9 cellular contexts compared by ENCODE assay signal in the genomic region with DNA sequence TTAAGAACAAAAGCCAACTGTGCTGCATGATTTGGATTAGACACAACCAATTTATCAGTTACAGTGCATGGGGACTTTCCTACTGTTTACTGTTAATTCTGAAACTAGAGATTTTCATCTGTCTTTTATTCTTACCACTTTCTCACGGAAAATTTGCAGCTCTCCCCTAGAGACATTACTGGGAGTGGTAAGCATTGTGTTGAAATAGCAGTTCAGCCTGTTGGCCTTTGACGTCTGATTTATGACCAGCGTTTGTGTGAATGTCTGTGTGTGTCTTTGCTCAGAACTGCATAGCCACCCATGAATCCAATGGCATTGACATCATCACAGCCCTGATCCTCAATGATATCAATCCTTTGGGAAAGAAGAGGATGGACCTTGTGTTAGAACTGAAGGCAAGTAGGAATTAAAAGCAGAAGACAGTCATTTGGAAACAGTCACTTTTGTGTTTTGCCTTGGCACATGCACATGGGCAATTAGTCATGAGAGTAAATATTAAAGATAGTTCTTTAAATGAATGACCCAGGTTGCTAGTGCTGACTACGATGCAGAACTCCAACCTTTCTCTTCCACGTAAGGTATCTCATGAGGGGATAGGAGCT.
DNase-seq lines count a peak whose midpoint lies in the region; ATAC-seq and TF ChIP-seq lines count a peak whose summit lies in the region.
"Had no signal": no experiment of that assay in that cellular context is flagged by ENCODE, and none has a peak within 500 bp of the region (broad histone marks: within the 10 kb centered on the region; RNA-seq: fewer than 3 reads in every experiment).

No MANE protein-coding gene starts in this region.

- H4K8ac ChIP-seq in mesenchymal stem cell (ENCODE audit: low read length) = no peak overlapping the region

- H3K27ac Mint-ChIP-seq in activated CD4-positive, alpha-beta T cell treated with anti-CD3 and anti-CD28 coated beads, Interleukin-2, amount 10 ng/mL, durations not matched to agents 7 days and 5 days = peak overlapping the region; percentile 60
- peak overlapping the region; percentile 93 for H3K27ac Mint-ChIP-seq in activated CD8-positive, alpha-beta T cell treated with anti-CD3 and anti-CD28 coated beads for 36 hours
- H3K27ac Mint-ChIP-seq in naive thymus-derived CD8-positive, alpha-beta T cell = peak overlapping the region in 3 of 10 donors; percentile 1 to 31 (median 26)

- H3K4me3 ChIP-seq in mesenchymal stem cell (ENCODE audit: insufficient read depth in 1 of 2, low read depth in 1 of 2, low read length in 2 of 2) (no peak overlapping the region), ascending aorta (no peak overlapping the region)

- no peak overlapping the region for H2BK120ac ChIP-seq in mesenchymal stem cell (ENCODE audit: low read depth, low read length)

- no peak overlapping the region for H3K4me2 ChIP-seq in mesenchymal stem cell (ENCODE audit: low read length, poor library complexity, severe bottlenecking)

- no peak overlapping the region for H2AFZ ChIP-seq in mesenchymal stem cell (ENCODE audit: low read depth, low read length)

- no peaks in the 10 kb centered on the region for H3K27me3 ChIP-seq in mesenchymal stem cell (ENCODE audit: control insufficient read depth in 1 of 2, insufficient read depth in 1 of 2, low read length in 2 of 2)
- H3K27me3 ChIP-seq in ascending aorta = no peaks in the 10 kb centered on the region

- intact Hi-C loops in activated CD8-positive, alpha-beta T cell treated with anti-CD3 and anti-CD28 coated beads for 36 hours (cut with micrococcal nuclease) = loop anchor here (2.0 kb wide), 1 partner anchor 36 kb away; no protein-coding TSS in a partner anchor
- intact Hi-C loops in ascending aorta (cut with DNase I) = no loop called here

- H3K79me1 ChIP-seq in mesenchymal stem cell (replicated peaks; ENCODE audit: low read length, poor library complexity, severe bottlenecking) = no peaks in the 10 kb centered on the region

- 90% methylated on average over 4 of the region's 5 CpGs for WGBS in mesenchymal stem cell

- H2BK5ac ChIP-seq in mesenchymal stem cell (ENCODE audit: low read depth, low read length, poor library complexity, severe bottlenecking) = no peak overlapping the region

- H3K4me1 ChIP-seq in mesenchymal stem cell (ENCODE audit: control insufficient read depth, insufficient read depth, low read depth, low read length) (peaks cover 2% of the 10 kb centered on the region), ascending aorta (peaks cover 0 to 12% of the 10 kb centered on the region in 2 donors)

- no peak for TF ChIP-seq CTCF in activated CD8-positive, alpha-beta T cell treated with anti-CD3 and anti-CD28 coated beads for 36 hours (IDR thresholded peaks at IDR 0.05)
- TF ChIP-seq CTCF in ascending aorta (IDR thresholded peaks at IDR 0.05) = no peak

- DNase-seq in activated CD4-positive, alpha-beta T cell treated with anti-CD3 and anti-CD28 coated beads, Interleukin-2, amount 10 ng/mL, durations not matched to agents 7 days and 5 days = peak; percentile 8
- no peak for DNase-seq in activated CD4-positive, alpha-beta T cell treated with anti-CD3 and anti-CD28 coated beads for 4 hours
- peak; percentile 28 for DNase-seq in activated CD8-positive, alpha-beta T cell treated with anti-CD3 and anti-CD28 coated beads for 36 hours
- DNase-seq in mesenchymal stem cell (peak; percentile 65), iPS-NIHi7 (ENCODE audit: extremely low spot score) (no peak), ascending aorta (ENCODE audit: low spot score in 2 of 2) (no peak)
- DNase-seq in naive thymus-derived CD8-positive, alpha-beta T cell = no peak

- H3K4me3 Mint-ChIP-seq in activated CD4-positive, alpha-beta T cell treated with anti-CD3 and anti-CD28 coated beads, Interleukin-2, amount 10 ng/mL, durations not matched to agents 7 days and 5 days = no peak overlapping the region
- no peak overlapping the region for H3K4me3 Mint-ChIP-seq in activated CD8-positive, alpha-beta T cell treated with anti-CD3 and anti-CD28 coated beads for 36 hours
- H3K4me3 Mint-ChIP-seq in naive thymus-derived CD8-positive, alpha-beta T cell = no peak overlapping the region

- no peaks in the 10 kb centered on the region for H3K9me3 ChIP-seq in mesenchymal stem cell (ENCODE audit: control insufficient read depth, low read length)
- no peaks in the 10 kb centered on the region for H3K9me3 ChIP-seq in ascending aorta

- peaks cover 71% of the 10 kb centered on the region for H3K4me1 Mint-ChIP-seq in activated CD4-positive, alpha-beta T cell treated with anti-CD3 and anti-CD28 coated beads, Interleukin-2, amount 10 ng/mL, durations not matched to agents 7 days and 5 days
- peaks cover 49% of the 10 kb centered on the region for H3K4me1 Mint-ChIP-seq in activated CD8-positive, alpha-beta T cell treated with anti-CD3 and anti-CD28 coated beads for 36 hours (ENCODE audit: low read depth)
- peaks cover 0 to 8% (median 1%) of the 10 kb centered on the region in 4 donors for H3K4me1 Mint-ChIP-seq in naive thymus-derived CD8-positive, alpha-beta T cell

- H2BK15ac ChIP-seq in mesenchymal stem cell (ENCODE audit: low read depth, poor library complexity, severe bottlenecking) = no peak overlapping the region

- CTCF ChIA-PET in activated CD4-positive, alpha-beta T cell treated with anti-CD3 and anti-CD28 coated beads, Interleukin-2, amount 10 ng/mL, durations not matched to agents 7 days and 5 days (lab: Charles Lee) = interaction anchor here (1.1 to 4.4 kb wide), 9 partner anchors 10 to 427 kb away, joined by 3 to 17 read pairs (median 4); no protein-coding TSS in a partner anchor
- CTCF ChIA-PET in activated CD8-positive, alpha-beta T cell treated with anti-CD3 and anti-CD28 coated beads for 36 hours (lab: Charles Lee) = interaction anchor here (0.7 to 1.0 kb wide), 2 partner anchors 28 to 122 kb away, joined by 3 to 6 read pairs; no protein-coding TSS in a partner anchor

- H3K18ac ChIP-seq in mesenchymal stem cell (ENCODE audit: low read depth in 1 of 2, low read length in 2 of 2) = no peak overlapping the region

- H3K9ac ChIP-seq in mesenchymal stem cell (ENCODE audit: low read length) = no peak overlapping the region

- peak; percentile 78 for ATAC-seq in HG02943 (IDR thresholded peaks at IDR 0.05; ENCODE audit: low read depth, unreplicated experiment)
- ATAC-seq in activated CD8-positive, alpha-beta T cell treated with anti-CD3 and anti-CD28 coated beads for 36 hours = peak; percentile 82
- ATAC-seq in naive thymus-derived CD8-positive, alpha-beta T cell = no peak

- H3K36me3 Mint-ChIP-seq in activated CD4-positive, alpha-beta T cell treated with anti-CD3 and anti-CD28 coated beads, Interleukin-2, amount 10 ng/mL, durations not matched to agents 7 days and 5 days (ENCODE audit: low read depth) = peaks cover 66% of the 10 kb centered on the region
- H3K36me3 Mint-ChIP-seq in activated CD8-positive, alpha-beta T cell treated with anti-CD3 and anti-CD28 coated beads for 36 hours (ENCODE audit: low read depth) = peaks cover 51% of the 10 kb centered on the region
- peaks cover 6 to 70% (median 27%) of the 10 kb centered on the region in 3 donors for H3K36me3 Mint-ChIP-seq in naive thymus-derived CD8-positive, alpha-beta T cell

- H4K91ac ChIP-seq in mesenchymal stem cell (ENCODE audit: low read length) = no peak overlapping the region

- H3K9me3 Mint-ChIP-seq in activated CD4-positive, alpha-beta T cell treated with anti-CD3 and anti-CD28 coated beads, Interleukin-2, amount 10 ng/mL, durations not matched to agents 7 days and 5 days = peaks cover 6% of the 10 kb centered on the region
- H3K9me3 Mint-ChIP-seq in activated CD8-positive, alpha-beta T cell treated with anti-CD3 and anti-CD28 coated beads for 36 hours = no peaks in the 10 kb centered on the region
- H3K9me3 Mint-ChIP-seq in naive thymus-derived CD8-positive, alpha-beta T cell = no peaks in the 10 kb centered on the region

- POLR2A ChIA-PET in activated CD4-positive, alpha-beta T cell treated with anti-CD3 and anti-CD28 coated beads, Interleukin-2, amount 10 ng/mL, durations not matched to agents 7 days and 5 days (lab: Charles Lee) = no interaction called here
- POLR2A ChIA-PET in activated CD8-positive, alpha-beta T cell treated with anti-CD3 and anti-CD28 coated beads for 36 hours (lab: Charles Lee) = interaction anchor here (0.5 to 1.0 kb wide), 4 partner anchors 35 to 255 kb away, joined by 3 to 4 read pairs (median 3); no protein-coding TSS in a partner anchor
- POLR2A ChIA-PET in naive thymus-derived CD8-positive, alpha-beta T cell (lab: Charles Lee) = no interaction called here

- H3K27ac ChIP-seq in mesenchymal stem cell (ENCODE audit: low read length, poor library complexity, severe bottlenecking) (no peak overlapping the region), ascending aorta (peak overlapping the region in 1 of 2 donors; percentile 20)
- H3K27ac ChIP-seq: VCaP had no signal

- no peak overlapping the region for H3K14ac ChIP-seq in mesenchymal stem cell (ENCODE audit: low read length in 2 of 2)

- H2AK5ac ChIP-seq in mesenchymal stem cell (ENCODE audit: low read length, severe bottlenecking) = no peak overlapping the region

- H3K4ac ChIP-seq in mesenchymal stem cell (ENCODE audit: low read depth in 1 of 2, low read length in 2 of 2) = no peak overlapping the region

- no peaks in the 10 kb centered on the region for H3K27me3 Mint-ChIP-seq in activated CD4-positive, alpha-beta T cell treated with anti-CD3 and anti-CD28 coated beads, Interleukin-2, amount 10 ng/mL, durations not matched to agents 7 days and 5 days
- H3K27me3 Mint-ChIP-seq in activated CD8-positive, alpha-beta T cell treated with anti-CD3 and anti-CD28 coated beads for 36 hours = no peaks in the 10 kb centered on the region
- no peaks in the 10 kb centered on the region for H3K27me3 Mint-ChIP-seq in naive thymus-derived CD8-positive, alpha-beta T cell

- no peak overlapping the region for H2BK12ac ChIP-seq in mesenchymal stem cell (ENCODE audit: low read length in 2 of 2)

- no peaks in the 10 kb centered on the region for H3K36me3 ChIP-seq in mesenchymal stem cell (ENCODE audit: control insufficient read depth in 1 of 2, insufficient read depth in 2 of 2, low read depth in 1 of 2, low read length in 2 of 2)
- H3K36me3 ChIP-seq in ascending aorta = peaks cover 10 to 20% of the 10 kb centered on the region in 2 donors

- H3K23ac ChIP-seq in mesenchymal stem cell (ENCODE audit: low read length in 2 of 2) = no peak overlapping the region

Comparison
In these comparisons a context has a peak if more than half of its experiments do, and no peak if none do; other contexts are left out.
1. DNase-seq: peak in activated CD4-positive, alpha-beta T cell treated with anti-CD3 and anti-CD28 coated beads, Interleukin-2, amount 10 ng/mL, durations not matched to agents 7 days and 5 days (single experiment), activated CD8-positive, alpha-beta T cell treated with anti-CD3 and anti-CD28 coated beads for 36 hours (single experiment) and mesenchymal stem cell (single experiment); none in activated CD4-positive, alpha-beta T cell treated with anti-CD3 and anti-CD28 coated beads for 4 hours (0 of 2), iPS-NIHi7 (single experiment), naive thymus-derived CD8-positive, alpha-beta T cell (0 of 10) and ascending aorta (0 of 2).
2. ATAC-seq: peak in HG02943 (single experiment) and activated CD8-positive, alpha-beta T cell treated with anti-CD3 and anti-CD28 coated beads for 36 hours (single experiment); none in naive thymus-derived CD8-positive, alpha-beta T cell (0 of 2).